ENCODE assay signal across 8 cellular contexts in genomic region chr3:72938471-72939265, GRCh38. TPM values are rescaled to one million over a fixed set of nuclear protein-coding genes. Genes with fewer than 3 reads are reported as not detected.
DNase-seq lines count a peak whose midpoint lies in the region; ATAC-seq, FAIRE-seq and TF ChIP-seq lines count a peak whose summit lies in the region.

No MANE protein-coding gene starts in this region.

- no peaks in the 10 kb centered on the region for H3K9me3 ChIP-seq in CD4-positive, alpha-beta T cell (ENCODE audit: control insufficient read depth, low read length)
- no peaks in the 10 kb centered on the region for H3K9me3 ChIP-seq in pancreas

- CTCF ChIA-PET in CD4-positive, alpha-beta T cell (lab: Charles Lee): interaction anchor here (5.3 kb wide), 1 partner anchor 118 kb away, joined by 34 read pairs; no protein-coding TSS in a partner anchor
- CTCF ChIA-PET in activated CD8-positive, alpha-beta T cell treated with anti-CD3 and anti-CD28 coated beads, Interleukin-2, amount 10 ng/mL, durations not matched to agents 7 days and 5 days (lab: Charles Lee): interaction anchor here (0.6 to 5.7 kb wide), 10 partner anchors 11 to 147 kb away, joined by 3 to 75 read pairs (median 4); no protein-coding TSS in a partner anchor

- TF ChIP-seq CTCF in CD4-positive, alpha-beta T cell (IDR thresholded peaks at IDR 0.05): peak; percentile 77
- TF ChIP-seq CTCF in pancreas (IDR thresholded peaks at IDR 0.05): peak; percentile 22 to 56 (median 44)

- peak; percentile 100 for ATAC-seq in CD4-positive, alpha-beta T cell (ENCODE audit: poor library complexity)
- ATAC-seq in HG02885 (IDR thresholded peaks at IDR 0.05; ENCODE audit: poor library complexity, unreplicated experiment): peak; percentile 80
- ATAC-seq in activated CD8-positive, alpha-beta T cell treated with anti-CD3 and anti-CD28 coated beads, Interleukin-2, amount 10 ng/mL, durations not matched to agents 7 days and 5 days: peak; percentile 96
- ATAC-seq in pancreas: peak; percentile 86 to 95 (median 92)

- H3K4me3 ChIP-seq in pancreas: no peak overlapping the region

- H3K4me1 Mint-ChIP-seq in CD4-positive, alpha-beta T cell (ENCODE audit: low read depth): no peaks in the 10 kb centered on the region
- H3K4me1 Mint-ChIP-seq in activated CD8-positive, alpha-beta T cell treated with anti-CD3 and anti-CD28 coated beads, Interleukin-2, amount 10 ng/mL, durations not matched to agents 7 days and 5 days (ENCODE audit: low read depth): no peaks in the 10 kb centered on the region

- peak in 1 of 10 experiments; percentile 26 for DNase-seq in CD4-positive, alpha-beta T cell
- peak; percentile 33 for DNase-seq in GM18507 (ENCODE audit: extremely low spot score, insufficient read length, low read depth)
- peak; percentile 98 for DNase-seq in NCI-H226
- DNase-seq in activated CD8-positive, alpha-beta T cell treated with anti-CD3 and anti-CD28 coated beads, Interleukin-2, amount 10 ng/mL, durations not matched to agents 7 days and 5 days: peak; percentile 41
- DNase-seq in globus pallidus (ENCODE audit: low spot score): peak; percentile 76
- DNase-seq in pancreas: peak in 3 of 6 donors; percentile 21 to 57 (median 28)
- DNase-seq in UCSD-AML1 (lab: John Stamatoyannopoulos, UW; ENCODE audit: unreplicated experiment): no peak

- H3K4me1 ChIP-seq in pancreas: peaks cover 0 to 6% (median 4%) of the 10 kb centered on the region in 3 donors

- no peaks in the 10 kb centered on the region for H3K27me3 ChIP-seq in CD4-positive, alpha-beta T cell (ENCODE audit: control insufficient read depth, insufficient read depth, low read length)
- no peaks in the 10 kb centered on the region for H3K27me3 ChIP-seq in pancreas

- H3K27me3 Mint-ChIP-seq in CD4-positive, alpha-beta T cell: no peaks in the 10 kb centered on the region
- peaks cover 20% of the 10 kb centered on the region for H3K27me3 Mint-ChIP-seq in activated CD8-positive, alpha-beta T cell treated with anti-CD3 and anti-CD28 coated beads, Interleukin-2, amount 10 ng/mL, durations not matched to agents 7 days and 5 days (ENCODE audit: low read depth)

- no peak overlapping the region for H3K27ac ChIP-seq in CD4-positive, alpha-beta T cell (ENCODE audit: low read depth, low read length)
- H3K27ac ChIP-seq in pancreas: no peak overlapping the region

- POLR2A ChIA-PET in CD4-positive, alpha-beta T cell (lab: Charles Lee): interaction anchor here (1.0 kb wide), 1 partner anchor 116 kb away, joined by 4 read pairs; no protein-coding TSS in a partner anchor
- POLR2A ChIA-PET in activated CD8-positive, alpha-beta T cell treated with anti-CD3 and anti-CD28 coated beads, Interleukin-2, amount 10 ng/mL, durations not matched to agents 7 days and 5 days (lab: Charles Lee): no interaction called here

- H3K36me3 ChIP-seq in pancreas: no peaks in the 10 kb centered on the region

- no peaks in the 10 kb centered on the region for H3K36me3 Mint-ChIP-seq in CD4-positive, alpha-beta T cell (ENCODE audit: low read depth)
- no peaks in the 10 kb centered on the region for H3K36me3 Mint-ChIP-seq in activated CD8-positive, alpha-beta T cell treated with anti-CD3 and anti-CD28 coated beads, Interleukin-2, amount 10 ng/mL, durations not matched to agents 7 days and 5 days (ENCODE audit: low read depth)

- FAIRE-seq in GM18507 (lab: Jason Lieb, UNC) (peak; percentile 78), pancreas (lab: Jason Lieb, UNC) (peak; percentile 97)

- intact Hi-C loops in CD4-positive, alpha-beta T cell (cut with DNase I, micrococcal nuclease): loop anchor here (1.0 kb wide), 4 partner anchors 59 to 148 kb away; partner anchors contain the start of gene SHQ1 (in 1 of the 2)
- intact Hi-C loops in pancreas (cut with DNase I): no loop called here

- H3K27ac Mint-ChIP-seq in CD4-positive, alpha-beta T cell: no peak overlapping the region
- H3K27ac Mint-ChIP-seq in activated CD8-positive, alpha-beta T cell treated with anti-CD3 and anti-CD28 coated beads, Interleukin-2, amount 10 ng/mL, durations not matched to agents 7 days and 5 days: no peak overlapping the region

- H3K4me3 Mint-ChIP-seq in CD4-positive, alpha-beta T cell: no peak overlapping the region
- H3K4me3 Mint-ChIP-seq in activated CD8-positive, alpha-beta T cell treated with anti-CD3 and anti-CD28 coated beads, Interleukin-2, amount 10 ng/mL, durations not matched to agents 7 days and 5 days: no peak overlapping the region

- no peaks in the 10 kb centered on the region for H3K9me3 Mint-ChIP-seq in CD4-positive, alpha-beta T cell
- no peaks in the 10 kb centered on the region for H3K9me3 Mint-ChIP-seq in activated CD8-positive, alpha-beta T cell treated with anti-CD3 and anti-CD28 coated beads, Interleukin-2, amount 10 ng/mL, durations not matched to agents 7 days and 5 days (ENCODE audit: insufficient read depth)

- 5 to 13% methylated on average over 5 of the region's 5 CpGs for WGBS in pancreas, 2 donors

RNA-seq across cellular contexts. Expression of gene GXYLT2, which starts 50.8 kb away (rescaled TPM):
- under 1 TPM in 1 of 2 experiments, not detected in 1; 0.08 TPM for total RNA-seq in CD4-positive, alpha-beta T cell
- not detected for total RNA-seq in activated CD8-positive, alpha-beta T cell treated with anti-CD3 and anti-CD28 coated beads, Interleukin-2, amount 10 ng/mL, durations not matched to agents 7 days and 5 days
- total RNA-seq in pancreas: 1 to 10 TPM; 2.4 to 7.5 (median 4.2) TPM
- polyA plus RNA-seq in pancreas: under 1 TPM; 0.19 to 0.87 TPM

RNA-seq across cellular contexts. Expression of gene PPP4R2, which starts 57.9 kb away (rescaled TPM):
- 10 to 100 TPM; 67.8 to 80.3 TPM for total RNA-seq in CD4-positive, alpha-beta T cell
- 10 to 100 TPM; 80.0 to 80.9 TPM for total RNA-seq in activated CD8-positive, alpha-beta T cell treated with anti-CD3 and anti-CD28 coated beads, Interleukin-2, amount 10 ng/mL, durations not matched to agents 7 days and 5 days
- 10 to 100 TPM; 18.3 to 45.6 (median 24.4) TPM for total RNA-seq in pancreas
- 10 to 100 TPM in 1 of 2 donors, 1 to 10 TPM in 1; 8.2 to 13.7 TPM for polyA plus RNA-seq in pancreas

Comparison
In these comparisons a context has a peak if more than half of its experiments do, and no peak if none do; other contexts are left out.
1. intact Hi-C loops: an anchor here in CD4-positive, alpha-beta T cell (1.0 kb wide); none called in pancreas.